Comparison of ENCODE assay signal across 10 cellular contexts in genomic region chr7:100223376-100223927, GRCh38. TPM values are rescaled to one million over a fixed set of nuclear protein-coding genes. Genes with fewer than 3 reads are reported as not detected.
A peak's percentile ranks its signal among the peaks of the same experiment; 100 is the strongest.
DNase-seq lines count a peak whose midpoint lies in the region; ATAC-seq and TF ChIP-seq lines count a peak whose summit lies in the region.
"Not testable (repeated sequence)": the region's sequence is repeated elsewhere in the genome, so short reads cannot be mapped to it uniquely, and the experiment has no call there.
"Had no signal": no experiment of that assay in that cellular context is flagged by ENCODE, and none has a peak within 500 bp of the region (broad histone marks: within the 10 kb centered on the region; RNA-seq: fewer than 3 reads in every experiment).

No MANE protein-coding gene starts in this region.

- H3K23ac ChIP-seq in neuronal stem cell (ENCODE audit: low read depth, low read length, poor library complexity): not testable (repeated sequence)

- H3K4me3 Mint-ChIP-seq in CD8-positive, alpha-beta T cell: peak overlapping the region; percentile 94
- H3K4me3 Mint-ChIP-seq in activated CD4-positive, alpha-beta T cell treated with anti-CD3 and anti-CD28 coated beads, Interleukin-2, amount 10 ng/mL, durations not matched to agents 24 days and 14 days: peak overlapping the region; percentile 96
- peak overlapping the region; percentile 93 for H3K4me3 Mint-ChIP-seq in activated T-cell treated with anti-CD3 and anti-CD28 coated beads, Interleukin-2, amount 50 U/mL, for 4 hours
- H3K4me3 Mint-ChIP-seq in effector memory CD8-positive, alpha-beta T cell: peak overlapping the region; percentile 96 to 97
- peak overlapping the region; percentile 83 to 92 for H3K4me3 Mint-ChIP-seq in stimulated activated naive CD8-positive, alpha-beta T cell treated with anti-CD3 and anti-CD28 coated beads, Interleukin-15, amount 100 ng/mL, for 72 hours

- not testable (repeated sequence) for H3K4me3 ChIP-seq in CD8-positive, alpha-beta T cell (ENCODE audit: low read depth, low read length); neuronal stem cell (ENCODE audit: low read length in 2 of 2)
- H3K4me3 ChIP-seq in OCI-LY7 (ENCODE audit: low read depth, low read length, poor library complexity, severe bottlenecking): peak overlapping the region; percentile 92

- not testable (repeated sequence) for H3K4ac ChIP-seq in neuronal stem cell (ENCODE audit: low read length)

- not testable (repeated sequence) for H2BK5ac ChIP-seq in neuronal stem cell (ENCODE audit: low read length)

- H3K36me3 ChIP-seq in CD8-positive, alpha-beta T cell (ENCODE audit: insufficient read depth, low read length): not testable (repeated sequence)
- H3K36me3 ChIP-seq in OCI-LY7 (ENCODE audit: insufficient read depth, low read length) (peaks cover 78% of the 10 kb centered on the region), neuronal stem cell (replicated peaks in 1 of 2; ENCODE audit: control insufficient read depth in 2 of 2, insufficient read depth in 2 of 2, low read length in 2 of 2) (peaks cover 24 to 28% of the 10 kb centered on the region in 2 donors)

- H2AFZ ChIP-seq in OCI-LY7 (ENCODE audit: low read length); neuronal stem cell (ENCODE audit: low read length): not testable (repeated sequence)

- H3K9me2 ChIP-seq in OCI-LY7 (ENCODE audit: insufficient read depth, low read length): not testable (repeated sequence)

- not testable (repeated sequence) for H4K8ac ChIP-seq in neuronal stem cell (ENCODE audit: low read depth, low read length)

- not testable (repeated sequence) for H3K27me3 Mint-ChIP-seq in CD8-positive, alpha-beta T cell (ENCODE audit: low read depth); activated CD4-positive, alpha-beta T cell treated with anti-CD3 and anti-CD28 coated beads, Interleukin-2, amount 10 ng/mL, durations not matched to agents 24 days and 14 days; activated T-cell treated with anti-CD3 and anti-CD28 coated beads, Interleukin-2, amount 50 U/mL, for 4 hours (ENCODE audit: low read depth); effector memory CD8-positive, alpha-beta T cell; stimulated activated naive CD8-positive, alpha-beta T cell treated with anti-CD3 and anti-CD28 coated beads, Interleukin-15, amount 100 ng/mL, for 72 hours

- H3K9ac ChIP-seq in neuronal stem cell (ENCODE audit: low read depth, low read length, poor library complexity): peak overlapping the region; percentile 30

- peaks cover 49% of the 10 kb centered on the region for H3K36me3 Mint-ChIP-seq in CD8-positive, alpha-beta T cell
- peaks cover 54% of the 10 kb centered on the region for H3K36me3 Mint-ChIP-seq in activated CD4-positive, alpha-beta T cell treated with anti-CD3 and anti-CD28 coated beads, Interleukin-2, amount 10 ng/mL, durations not matched to agents 24 days and 14 days (ENCODE audit: low read depth)
- peaks cover 17% of the 10 kb centered on the region for H3K36me3 Mint-ChIP-seq in activated T-cell treated with anti-CD3 and anti-CD28 coated beads, Interleukin-2, amount 50 U/mL, for 4 hours (ENCODE audit: insufficient read depth)
- peaks cover 54 to 64% of the 10 kb centered on the region in 2 donors for H3K36me3 Mint-ChIP-seq in activated naive CD4-positive, alpha-beta T cell treated with anti-CD3 and anti-CD28 coated beads, Interleukin-2, amount 50 U/mL, for 72 hours
- peaks cover 71% of the 10 kb centered on the region for H3K36me3 Mint-ChIP-seq in effector memory CD8-positive, alpha-beta T cell (ENCODE audit: insufficient read depth)

- H3K27ac Mint-ChIP-seq in CD8-positive, alpha-beta T cell: peak overlapping the region; percentile 99
- peak overlapping the region; percentile 99 for H3K27ac Mint-ChIP-seq in activated CD4-positive, alpha-beta T cell treated with anti-CD3 and anti-CD28 coated beads, Interleukin-2, amount 10 ng/mL, durations not matched to agents 24 days and 14 days
- peak overlapping the region; percentile 97 to 99 for H3K27ac Mint-ChIP-seq in activated naive CD4-positive, alpha-beta T cell treated with anti-CD3 and anti-CD28 coated beads, Interleukin-2, amount 50 U/mL, for 72 hours
- peak overlapping the region; percentile 98 to 99 for H3K27ac Mint-ChIP-seq in effector memory CD8-positive, alpha-beta T cell
- H3K27ac Mint-ChIP-seq in stimulated activated naive CD8-positive, alpha-beta T cell treated with anti-CD3 and anti-CD28 coated beads, Interleukin-15, amount 100 ng/mL, for 72 hours: peak overlapping the region; percentile 76 to 85

- H3K27me3 ChIP-seq in CD8-positive, alpha-beta T cell (ENCODE audit: insufficient read depth, low read length); neuronal stem cell (ENCODE audit: control insufficient read depth in 3 of 3, insufficient read depth in 3 of 3, low read depth in 1 of 3, low read length in 3 of 3): not testable (repeated sequence)

- peaks cover 42% of the 10 kb centered on the region for H3K4me1 ChIP-seq in CD8-positive, alpha-beta T cell (ENCODE audit: insufficient read depth, low read length)
- H3K4me1 ChIP-seq in OCI-LY7 (ENCODE audit: insufficient read depth, low read length, poor library complexity, severe bottlenecking): peaks cover 82% of the 10 kb centered on the region
- H3K4me1 ChIP-seq in neuronal stem cell (ENCODE audit: control insufficient read depth in 2 of 2, insufficient read depth in 1 of 2, low read depth in 1 of 2, low read length in 2 of 2): not testable (repeated sequence)

- not testable (repeated sequence) for TF ChIP-seq CTCF in CD8-positive, alpha-beta T cell (IDR thresholded peaks at IDR 0.05); OCI-LY7 (conservative IDR thresholded peaks at IDR 0.05; ENCODE audit: low read length)

- intact Hi-C loops in CD8-positive, alpha-beta T cell (cut with DNase I, micrococcal nuclease): loop anchor here (5.0 to 10.0 kb wide), 4 partner anchors 49 to 309 kb away; partner anchors contain the start of genes LAMTOR4 (in 1 of the 2) and TRIM4 (in 1 of the 2)
- intact Hi-C loops in OCI-LY7 (cut with micrococcal nuclease; ENCODE audit: unreplicated experiment): loop anchor here (5.0 kb wide), 1 partner anchor 76 kb away; the partner anchor contains the start of gene LAMTOR4
- intact Hi-C loops in activated CD4-positive, alpha-beta T cell treated with anti-CD3 and anti-CD28 coated beads, Interleukin-2, amount 10 ng/mL, durations not matched to agents 24 days and 14 days (cut with micrococcal nuclease): loop anchor here (5.0 kb wide), 1 partner anchor 96 kb away; the partner anchor contains the start of gene MBLAC1

- H2BK12ac ChIP-seq in neuronal stem cell (ENCODE audit: low read length): not testable (repeated sequence)

- H3K4me2 ChIP-seq in OCI-LY7 (ENCODE audit: low read length): peak overlapping the region; percentile 93
- not testable (repeated sequence) for H3K4me2 ChIP-seq in neuronal stem cell (ENCODE audit: insufficient read depth, low read length, poor library complexity, severe bottlenecking)

- H3K79me1 ChIP-seq in neuronal stem cell (ENCODE audit: low read depth, low read length): not testable (repeated sequence)

- H3K14ac ChIP-seq in neuronal stem cell (ENCODE audit: low read length): not testable (repeated sequence)

- ATAC-seq in CD8-positive, alpha-beta T cell; activated T-cell treated with anti-CD3 and anti-CD28 coated beads, Interleukin-2, amount 50 U/mL, for 4 hours; effector memory CD8-positive, alpha-beta T cell (replicated peaks); stimulated activated naive CD8-positive, alpha-beta T cell treated with anti-CD3 and anti-CD28 coated beads, Interleukin-15, amount 100 ng/mL, for 72 hours: not testable (repeated sequence)
- ATAC-seq in activated naive CD4-positive, alpha-beta T cell treated with anti-CD3 and anti-CD28 coated beads, Interleukin-2, amount 50 U/mL, for 72 hours: peak in 1 of 2 donors; percentile 19

- not testable (repeated sequence) for DNase-seq in CD8-positive, alpha-beta T cell; OCI-LY7 (ENCODE audit: low spot score); activated CD4-positive, alpha-beta T cell treated with anti-CD3 and anti-CD28 coated beads, Interleukin-2, amount 10 ng/mL, durations not matched to agents 24 days and 14 days; activated T-cell treated with anti-CD3 and anti-CD28 coated beads, Interleukin-2, amount 50 U/mL, for 4 hours; effector memory CD8-positive, alpha-beta T cell; neuronal stem cell (ENCODE audit: low spot score); stimulated activated naive CD8-positive, alpha-beta T cell treated with anti-CD3 and anti-CD28 coated beads, Interleukin-15, amount 100 ng/mL, for 72 hours
- DNase-seq in activated naive CD4-positive, alpha-beta T cell treated with anti-CD3 and anti-CD28 coated beads, Interleukin-2, amount 50 U/mL, for 72 hours (ENCODE audit: low spot score in 2 of 2): peak in 1 of 2 donors; percentile 74

- POLR2A ChIA-PET in CD8-positive, alpha-beta T cell (lab: Charles Lee): interaction anchor here (0.8 to 1.2 kb wide), 2 partner anchors 21 to 75 kb away, joined by 3 to 6 read pairs; partner anchors contain the start of gene LAMTOR4
- POLR2A ChIA-PET in OCI-LY7 (lab: Charles Lee): interaction anchor here (0.6 to 3.8 kb wide), 3 partner anchors 23 to 141 kb away, joined by 4 to 15 read pairs (median 8); no protein-coding TSS in a partner anchor

- H2BK15ac ChIP-seq in neuronal stem cell (ENCODE audit: low read length): not testable (repeated sequence)

- H3K9me3 ChIP-seq in CD8-positive, alpha-beta T cell (ENCODE audit: low read length); OCI-LY7 (ENCODE audit: low read length); neuronal stem cell (replicated peaks in 1 of 2; ENCODE audit: control insufficient read depth in 2 of 2, insufficient read depth in 1 of 2, low read depth in 1 of 2, low read length in 2 of 2): not testable (repeated sequence)

- H2BK120ac ChIP-seq in neuronal stem cell (ENCODE audit: low read depth, low read length): not testable (repeated sequence)

- no CpG with 5 or more reads among the region's 17 CpGs for WGBS in neuronal stem cell (ENCODE audit: extremely low coverage in 2 of 2, insufficient read length in 2 of 2, insufficient replicate concordance in 1 of 2), 2 donors

- not testable (repeated sequence) for BruUV-seq in OCI-LY7 (replicated peaks; lab: Mats Ljungman, UMichigan)

- H3K18ac ChIP-seq in neuronal stem cell (ENCODE audit: low read length): not testable (repeated sequence)

- not testable (repeated sequence) for H3K27ac ChIP-seq in CD8-positive, alpha-beta T cell (ENCODE audit: low read depth, low read length); neuronal stem cell (replicated peaks; ENCODE audit: low read length)
- peak overlapping the region; percentile 96 for H3K27ac ChIP-seq in OCI-LY7 (ENCODE audit: low read depth, low read length, poor library complexity, severe bottlenecking)

- H3K9me3 Mint-ChIP-seq in CD8-positive, alpha-beta T cell; activated CD4-positive, alpha-beta T cell treated with anti-CD3 and anti-CD28 coated beads, Interleukin-2, amount 10 ng/mL, durations not matched to agents 24 days and 14 days; activated T-cell treated with anti-CD3 and anti-CD28 coated beads, Interleukin-2, amount 50 U/mL, for 4 hours; activated naive CD4-positive, alpha-beta T cell treated with anti-CD3 and anti-CD28 coated beads, Interleukin-2, amount 50 U/mL, for 72 hours; effector memory CD8-positive, alpha-beta T cell; stimulated activated naive CD8-positive, alpha-beta T cell treated with anti-CD3 and anti-CD28 coated beads, Interleukin-15, amount 100 ng/mL, for 72 hours: not testable (repeated sequence)

- H3K79me2 ChIP-seq in OCI-LY7 (ENCODE audit: insufficient read depth, low read depth, low read length): peaks cover 62% of the 10 kb centered on the region

- H2AK5ac ChIP-seq in neuronal stem cell (ENCODE audit: low read depth, low read length): not testable (repeated sequence)

- peaks cover 63% of the 10 kb centered on the region for H3K4me1 Mint-ChIP-seq in CD8-positive, alpha-beta T cell (ENCODE audit: low read depth)
- H3K4me1 Mint-ChIP-seq in activated CD4-positive, alpha-beta T cell treated with anti-CD3 and anti-CD28 coated beads, Interleukin-2, amount 10 ng/mL, durations not matched to agents 24 days and 14 days: peaks cover 45% of the 10 kb centered on the region
- peaks cover 58% of the 10 kb centered on the region for H3K4me1 Mint-ChIP-seq in activated T-cell treated with anti-CD3 and anti-CD28 coated beads, Interleukin-2, amount 50 U/mL, for 4 hours (ENCODE audit: low read depth)
- H3K4me1 Mint-ChIP-seq in effector memory CD8-positive, alpha-beta T cell (ENCODE audit: low read depth in 2 of 2): peaks cover 58 to 60% of the 10 kb centered on the region in 2 donors
- H3K4me1 Mint-ChIP-seq in stimulated activated naive CD8-positive, alpha-beta T cell treated with anti-CD3 and anti-CD28 coated beads, Interleukin-15, amount 100 ng/mL, for 72 hours: peaks cover 88% of the 10 kb centered on the region

- CTCF ChIA-PET in CD8-positive, alpha-beta T cell (lab: Charles Lee); OCI-LY7 (lab: Charles Lee; ENCODE audit: unreplicated experiment): not testable (repeated sequence)

- not testable (repeated sequence) for H4K91ac ChIP-seq in neuronal stem cell (ENCODE audit: low read depth, low read length, poor library complexity)

- not testable (repeated sequence) for H4K20me1 ChIP-seq in OCI-LY7 (ENCODE audit: insufficient read depth, low read length)

RNA-seq across cellular contexts. Expression of gene PVRIG, which starts 3.7 kb away (rescaled TPM):
- 10 to 100 TPM; 34.6 to 37.0 TPM for total RNA-seq in CD8-positive, alpha-beta T cell
- 61.5 and 83.3 TPM in 2 replicates for total RNA-seq in OCI-LY7 (2014; rRNA removed; shearing (Covaris generic))
- total RNA-seq in OCI-LY7 (2022): 86.6 and 99.4 TPM in 2 replicates
- total RNA-seq in activated CD4-positive, alpha-beta T cell treated with anti-CD3 and anti-CD28 coated beads, Interleukin-2, amount 10 ng/mL, durations not matched to agents 24 days and 14 days: 20.9 and 21.6 TPM in 2 replicates
- total RNA-seq in activated T-cell treated with anti-CD3 and anti-CD28 coated beads, Interleukin-2, amount 50 U/mL, for 4 hours: 10 to 100 TPM; 21.9 to 37.1 (median 27.8) TPM
- 10 to 100 TPM; 20.8 to 30.6 TPM for total RNA-seq in activated naive CD4-positive, alpha-beta T cell treated with anti-CD3 and anti-CD28 coated beads, Interleukin-2, amount 50 U/mL, for 72 hours
- polyA plus RNA-seq in neuronal stem cell (2013, experiment 1 of 2): not detected
- polyA plus RNA-seq in neuronal stem cell (2013, experiment 2 of 2): not detected
- total RNA-seq: G401 had no signal
- polyA plus RNA-seq: A549 had no signal

RNA-seq across cellular contexts. Expression of gene STAG3, which starts 45.7 kb away (rescaled TPM):
- 1 to 10 TPM; 6.3 to 6.6 TPM for total RNA-seq in CD8-positive, alpha-beta T cell
- total RNA-seq in OCI-LY7 (2014; rRNA removed; shearing (Covaris generic)): 56.1 and 82.8 TPM in 2 replicates
- 70.2 and 79.2 TPM in 2 replicates for total RNA-seq in OCI-LY7 (2022)
- 23.7 TPM in 2 replicates for total RNA-seq in activated CD4-positive, alpha-beta T cell treated with anti-CD3 and anti-CD28 coated beads, Interleukin-2, amount 10 ng/mL, durations not matched to agents 24 days and 14 days
- total RNA-seq in activated T-cell treated with anti-CD3 and anti-CD28 coated beads, Interleukin-2, amount 50 U/mL, for 4 hours: 1 to 10 TPM; 3.3 to 5.8 (median 3.9) TPM
- total RNA-seq in activated naive CD4-positive, alpha-beta T cell treated with anti-CD3 and anti-CD28 coated beads, Interleukin-2, amount 50 U/mL, for 72 hours: 10 to 100 TPM; 33.3 to 54.2 TPM
- 0.38 TPM for polyA plus RNA-seq in neuronal stem cell (2013, experiment 1 of 2)
- polyA plus RNA-seq in neuronal stem cell (2013, experiment 2 of 2): 0.29 TPM

RNA-seq across cellular contexts. Expression of gene GPC2, which starts 46.3 kb away (rescaled TPM):
- 10 to 100 TPM; 10.5 to 13.3 TPM for total RNA-seq in CD8-positive, alpha-beta T cell
- 20.2 and 33.2 TPM in 2 replicates for total RNA-seq in OCI-LY7 (2014; rRNA removed; shearing (Covaris generic))
- 23.2 and 31.7 TPM in 2 replicates for total RNA-seq in OCI-LY7 (2022)
- 6.3 and 7.9 TPM in 2 replicates for total RNA-seq in activated CD4-positive, alpha-beta T cell treated with anti-CD3 and anti-CD28 coated beads, Interleukin-2, amount 10 ng/mL, durations not matched to agents 24 days and 14 days
- total RNA-seq in activated T-cell treated with anti-CD3 and anti-CD28 coated beads, Interleukin-2, amount 50 U/mL, for 4 hours: 1 to 10 TPM; 3.5 to 4.2 (median 4.1) TPM
- 10 to 100 TPM in 1 of 2 donors, 1 to 10 TPM in 1; 7.0 to 18.9 TPM for total RNA-seq in activated naive CD4-positive, alpha-beta T cell treated with anti-CD3 and anti-CD28 coated beads, Interleukin-2, amount 50 U/mL, for 72 hours
- polyA plus RNA-seq in neuronal stem cell (2013, experiment 1 of 2): 30.8 TPM
- 29.9 TPM for polyA plus RNA-seq in neuronal stem cell (2013, experiment 2 of 2)

RNA-seq across cellular contexts. Expression of gene GAL3ST4, which starts 55.0 kb away (rescaled TPM):
- total RNA-seq in CD8-positive, alpha-beta T cell: 10 to 100 TPM; 10.2 to 11.5 TPM
- total RNA-seq in OCI-LY7 (2014; rRNA removed; shearing (Covaris generic)): 3.9 and 4.6 TPM in 2 replicates
- total RNA-seq in OCI-LY7 (2022): 5.2 and 6.1 TPM in 2 replicates
- total RNA-seq in activated CD4-positive, alpha-beta T cell treated with anti-CD3 and anti-CD28 coated beads, Interleukin-2, amount 10 ng/mL, durations not matched to agents 24 days and 14 days: 2.1 TPM in 2 replicates
- 1 to 10 TPM in 1 of 3 donors, under 1 TPM in 2; 0.33 to 1.2 (median 0.40) TPM for total RNA-seq in activated T-cell treated with anti-CD3 and anti-CD28 coated beads, Interleukin-2, amount 50 U/mL, for 4 hours
- total RNA-seq in activated naive CD4-positive, alpha-beta T cell treated with anti-CD3 and anti-CD28 coated beads, Interleukin-2, amount 50 U/mL, for 72 hours: 10 to 100 TPM in 1 of 2 donors, 1 to 10 TPM in 1; 7.7 to 12.5 TPM
- 4.7 TPM for polyA plus RNA-seq in neuronal stem cell (2013, experiment 1 of 2)
- 4.5 TPM for polyA plus RNA-seq in neuronal stem cell (2013, experiment 2 of 2)
